In the genomic region with DNA sequence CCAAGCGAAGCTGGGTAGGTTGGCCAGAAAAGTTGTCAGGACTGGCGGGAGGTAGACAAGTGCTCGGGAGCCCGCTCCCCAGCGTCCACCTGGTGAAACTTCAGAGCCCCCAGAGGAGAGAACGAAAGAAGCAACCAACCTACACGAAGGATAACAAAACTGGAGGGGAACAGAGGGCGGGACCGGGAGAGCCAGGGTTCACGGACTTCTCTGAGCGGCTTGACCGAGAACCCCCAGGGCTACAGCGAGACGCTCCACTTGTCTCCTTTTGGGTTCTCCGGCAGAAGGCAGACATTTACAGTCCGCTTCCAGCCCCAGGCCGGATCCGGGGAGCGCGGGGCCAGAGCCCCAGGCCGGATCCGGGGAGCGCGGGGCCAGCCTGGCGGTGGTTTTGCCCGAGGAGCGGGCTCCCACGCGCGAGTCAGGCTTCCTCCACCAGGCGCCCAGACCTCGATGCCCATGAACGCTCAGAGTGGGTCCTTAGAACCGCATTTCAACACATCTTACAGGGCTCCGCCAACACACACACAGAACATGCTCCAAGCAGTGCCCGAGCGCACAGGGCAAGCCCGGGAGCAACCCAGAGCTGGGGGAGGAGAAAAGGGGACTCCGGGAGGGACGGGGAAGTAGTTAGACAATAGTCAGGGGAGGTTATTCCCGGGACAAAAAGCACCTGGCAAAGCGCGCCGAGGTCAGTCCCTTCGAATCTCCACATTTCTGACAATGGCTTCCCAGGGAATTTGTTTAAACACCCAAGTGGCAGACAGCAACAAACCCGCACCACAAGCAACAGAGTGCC, we compare ENCODE assay signal across 1 cellular context.
TF ChIP-seq lines count a peak whose summit lies in the region.

No MANE protein-coding gene starts in this region.

TF ChIP-seq in GM23338, 12 proteins besides CTCF, POLR2A, EP300 and RAD21 (continued from another document):
- TF ChIP-seq, protein P1, sequence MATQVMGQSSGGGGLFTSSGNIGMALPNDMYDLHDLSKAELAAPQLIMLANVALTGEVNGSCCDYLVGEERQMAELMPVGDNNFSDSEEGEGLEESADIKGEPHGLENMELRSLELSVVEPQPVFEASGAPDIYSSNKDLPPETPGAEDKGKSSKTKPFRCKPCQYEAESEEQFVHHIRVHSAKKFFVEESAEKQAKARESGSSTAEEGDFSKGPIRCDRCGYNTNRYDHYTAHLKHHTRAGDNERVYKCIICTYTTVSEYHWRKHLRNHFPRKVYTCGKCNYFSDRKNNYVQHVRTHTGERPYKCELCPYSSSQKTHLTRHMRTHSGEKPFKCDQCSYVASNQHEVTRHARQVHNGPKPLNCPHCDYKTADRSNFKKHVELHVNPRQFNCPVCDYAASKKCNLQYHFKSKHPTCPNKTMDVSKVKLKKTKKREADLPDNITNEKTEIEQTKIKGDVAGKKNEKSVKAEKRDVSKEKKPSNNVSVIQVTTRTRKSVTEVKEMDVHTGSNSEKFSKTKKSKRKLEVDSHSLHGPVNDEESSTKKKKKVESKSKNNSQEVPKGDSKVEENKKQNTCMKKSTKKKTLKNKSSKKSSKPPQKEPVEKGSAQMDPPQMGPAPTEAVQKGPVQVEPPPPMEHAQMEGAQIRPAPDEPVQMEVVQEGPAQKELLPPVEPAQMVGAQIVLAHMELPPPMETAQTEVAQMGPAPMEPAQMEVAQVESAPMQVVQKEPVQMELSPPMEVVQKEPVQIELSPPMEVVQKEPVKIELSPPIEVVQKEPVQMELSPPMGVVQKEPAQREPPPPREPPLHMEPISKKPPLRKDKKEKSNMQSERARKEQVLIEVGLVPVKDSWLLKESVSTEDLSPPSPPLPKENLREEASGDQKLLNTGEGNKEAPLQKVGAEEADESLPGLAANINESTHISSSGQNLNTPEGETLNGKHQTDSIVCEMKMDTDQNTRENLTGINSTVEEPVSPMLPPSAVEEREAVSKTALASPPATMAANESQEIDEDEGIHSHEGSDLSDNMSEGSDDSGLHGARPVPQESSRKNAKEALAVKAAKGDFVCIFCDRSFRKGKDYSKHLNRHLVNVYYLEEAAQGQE (IDR thresholded peaks at IDR 0.05; ENCODE audit: unreplicated experiment): no peak
- no peak for TF ChIP-seq JUNB (IDR thresholded peaks at IDR 0.05; ENCODE audit: unreplicated experiment)
- no peak for TF ChIP-seq EZH2phosphoT487 (IDR thresholded peaks at IDR 0.05; ENCODE audit: unreplicated experiment)
- TF ChIP-seq, protein P2, sequence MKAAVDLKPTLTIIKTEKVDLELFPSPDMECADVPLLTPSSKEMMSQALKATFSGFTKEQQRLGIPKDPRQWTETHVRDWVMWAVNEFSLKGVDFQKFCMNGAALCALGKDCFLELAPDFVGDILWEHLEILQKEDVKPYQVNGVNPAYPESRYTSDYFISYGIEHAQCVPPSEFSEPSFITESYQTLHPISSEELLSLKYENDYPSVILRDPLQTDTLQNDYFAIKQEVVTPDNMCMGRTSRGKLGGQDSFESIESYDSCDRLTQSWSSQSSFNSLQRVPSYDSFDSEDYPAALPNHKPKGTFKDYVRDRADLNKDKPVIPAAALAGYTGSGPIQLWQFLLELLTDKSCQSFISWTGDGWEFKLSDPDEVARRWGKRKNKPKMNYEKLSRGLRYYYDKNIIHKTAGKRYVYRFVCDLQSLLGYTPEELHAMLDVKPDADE (IDR thresholded peaks at IDR 0.05): no peak
- no peak for TF ChIP-seq STAT1 (IDR thresholded peaks at IDR 0.05; ENCODE audit: unreplicated experiment)
- TF ChIP-seq ZNF331 (CRISPR knock-in tag; IDR thresholded peaks at IDR 0.05; ENCODE audit: low read depth): no peak
